ENCODE assay signal across 15 cellular contexts in genomic region chr13:42001580-42001979, GRCh38. TPM values are rescaled to one million over a fixed set of nuclear protein-coding genes. Genes with fewer than 3 reads are reported as not detected.
A peak's percentile ranks its signal among the peaks of the same experiment; 100 is the strongest.
DNase-seq lines count a peak whose midpoint lies in the region; ATAC-seq and TF ChIP-seq lines count a peak whose summit lies in the region.
"Had no signal": no experiment of that assay in that cellular context is flagged by ENCODE, and none has a peak within 500 bp of the region (broad histone marks: within the 10 kb centered on the region; RNA-seq: fewer than 3 reads in every experiment).

No MANE protein-coding gene starts in this region.

- H3K4me3 ChIP-seq in epithelial cell of esophagus (ENCODE audit: low read length) (no peak overlapping the region), neuron (ENCODE audit: low read length) (no peak overlapping the region)
- no peak overlapping the region for H3K4me3 ChIP-seq in CD8-positive, alpha-beta T cell (ENCODE audit: low read depth, low read length)

- no peaks in the 10 kb centered on the region for H3K4me1 ChIP-seq in neuron (ENCODE audit: insufficient read depth, low read length)
- H3K4me1 ChIP-seq in CD8-positive, alpha-beta T cell (ENCODE audit: insufficient read depth, low read length): no peaks in the 10 kb centered on the region

- no peak overlapping the region for H3K4me3 Mint-ChIP-seq in natural killer cell treated with Interleukin-12 subunit alpha and Interleukin-12 subunit beta and Interleukin-15 and Interleukin-18, amount 100 ng/mL, for 72 hours
- H3K4me3 Mint-ChIP-seq in CD8-positive, alpha-beta T cell: no peak overlapping the region
- H3K4me3 Mint-ChIP-seq: activated naive CD4-positive, alpha-beta T cell treated with anti-CD3 and anti-CD28 coated beads for 36 hours; memory B cell; stimulated activated naive CD8-positive, alpha-beta T cell treated with anti-CD3 and anti-CD28 coated beads, Interleukin-15, Interleukin-2, amounts not matched to agents 100 ng/mL and 50 ng/mL, for 24 hours had no signal

- H2AFZ ChIP-seq in neuron (ENCODE audit: low read depth, low read length): peak overlapping the region; percentile 68

- H3K27me3 Mint-ChIP-seq in natural killer cell treated with Interleukin-12 subunit alpha and Interleukin-12 subunit beta and Interleukin-15 and Interleukin-18, amount 100 ng/mL, for 72 hours: peaks cover 28 to 29% of the 10 kb centered on the region in 2 donors
- H3K27me3 Mint-ChIP-seq in CD8-positive, alpha-beta T cell (ENCODE audit: low read depth): no peaks in the 10 kb centered on the region

- no peak overlapping the region for H3K27ac ChIP-seq in CD8-positive, alpha-beta T cell (ENCODE audit: low read depth, low read length)

- no peak overlapping the region for H3K27ac Mint-ChIP-seq in natural killer cell treated with Interleukin-12 subunit alpha and Interleukin-12 subunit beta and Interleukin-15 and Interleukin-18, amount 100 ng/mL, for 72 hours
- no peak overlapping the region for H3K27ac Mint-ChIP-seq in CD8-positive, alpha-beta T cell
- H3K27ac Mint-ChIP-seq: activated naive CD4-positive, alpha-beta T cell treated with anti-CD3 and anti-CD28 coated beads for 36 hours; memory B cell; stimulated activated naive CD8-positive, alpha-beta T cell treated with anti-CD3 and anti-CD28 coated beads, Interleukin-15, Interleukin-2, amounts not matched to agents 100 ng/mL and 50 ng/mL, for 24 hours had no signal

- peaks cover 3% of the 10 kb centered on the region for H3K27me3 ChIP-seq in neuron (ENCODE audit: insufficient read depth, low read length)
- H3K27me3 ChIP-seq in CD8-positive, alpha-beta T cell (ENCODE audit: insufficient read depth, low read length): no peaks in the 10 kb centered on the region

- DNase-seq in Daoy (ENCODE audit: low read depth) (peak; percentile 37), NCI-H2227 (lab: John Stamatoyannopoulos, UW; ENCODE audit: unreplicated experiment) (peak; percentile 14), epithelial cell of esophagus (ENCODE audit: low read depth) (peak; percentile 83), KG1 (lab: John Stamatoyannopoulos, UW) (no peak)
- DNase-seq in natural killer cell treated with Interleukin-12 subunit alpha and Interleukin-12 subunit beta and Interleukin-15 and Interleukin-18, amount 100 ng/mL, for 72 hours (ENCODE audit: low spot score): no peak
- no peak for DNase-seq in CD8-positive, alpha-beta T cell
- DNase-seq: activated CD4-positive, alpha-beta T cell treated with anti-CD3 and anti-CD28 coated beads for 1 hour; activated naive CD4-positive, alpha-beta T cell treated with anti-CD3 and anti-CD28 coated beads for 36 hours; DMS153; NCI-H1694 treated with DMSO at 0.1 percent for 48 hours; Right ventricle myocardium superior had no signal

- POLR2A ChIA-PET in CD8-positive, alpha-beta T cell (lab: Charles Lee): no interaction called here

- H3K36me3 Mint-ChIP-seq in natural killer cell treated with Interleukin-12 subunit alpha and Interleukin-12 subunit beta and Interleukin-15 and Interleukin-18, amount 100 ng/mL, for 72 hours: no peaks in the 10 kb centered on the region
- H3K36me3 Mint-ChIP-seq in CD8-positive, alpha-beta T cell: no peaks in the 10 kb centered on the region
- H3K36me3 Mint-ChIP-seq: memory B cell had no signal

- H3K36me3 ChIP-seq in neuron (ENCODE audit: insufficient read depth, low read length): no peaks in the 10 kb centered on the region
- no peaks in the 10 kb centered on the region for H3K36me3 ChIP-seq in CD8-positive, alpha-beta T cell (ENCODE audit: insufficient read depth, low read length)

- no peak for TF ChIP-seq CTCF in epithelial cell of esophagus (IDR thresholded peaks at IDR 0.05; ENCODE audit: insufficient read depth, low read depth, low read length, missing control alignments)
- TF ChIP-seq CTCF in CD8-positive, alpha-beta T cell (IDR thresholded peaks at IDR 0.05): no peak

- H3K9me3 Mint-ChIP-seq in natural killer cell treated with Interleukin-12 subunit alpha and Interleukin-12 subunit beta and Interleukin-15 and Interleukin-18, amount 100 ng/mL, for 72 hours: no peaks in the 10 kb centered on the region
- no peaks in the 10 kb centered on the region for H3K9me3 Mint-ChIP-seq in CD8-positive, alpha-beta T cell
- H3K9me3 Mint-ChIP-seq: activated naive CD4-positive, alpha-beta T cell treated with anti-CD3 and anti-CD28 coated beads for 36 hours; memory B cell; stimulated activated naive CD8-positive, alpha-beta T cell treated with anti-CD3 and anti-CD28 coated beads, Interleukin-15, Interleukin-2, amounts not matched to agents 100 ng/mL and 50 ng/mL, for 24 hours had no signal

- H3K9me3 ChIP-seq in neuron (ENCODE audit: low read length): no peaks in the 10 kb centered on the region
- no peaks in the 10 kb centered on the region for H3K9me3 ChIP-seq in CD8-positive, alpha-beta T cell (ENCODE audit: low read length)

- intact Hi-C loops in CD8-positive, alpha-beta T cell (cut with DNase I, micrococcal nuclease): no loop called here

- H3K4me1 Mint-ChIP-seq in natural killer cell treated with Interleukin-12 subunit alpha and Interleukin-12 subunit beta and Interleukin-15 and Interleukin-18, amount 100 ng/mL, for 72 hours (ENCODE audit: low read depth in 2 of 2): no peaks in the 10 kb centered on the region
- H3K4me1 Mint-ChIP-seq in CD8-positive, alpha-beta T cell (ENCODE audit: low read depth): no peaks in the 10 kb centered on the region
- H3K4me1 Mint-ChIP-seq: memory B cell had no signal

- CTCF ChIA-PET in CD8-positive, alpha-beta T cell (lab: Charles Lee): no interaction called here

- ATAC-seq in natural killer cell treated with Interleukin-12 subunit alpha and Interleukin-12 subunit beta and Interleukin-15 and Interleukin-18, amount 100 ng/mL, for 72 hours: no peak
- ATAC-seq in CD8-positive, alpha-beta T cell: no peak
- no peak for ATAC-seq in HG03457 (IDR thresholded peaks at IDR 0.05; ENCODE audit: unreplicated experiment)

RNA-seq across cellular contexts. Expression of gene VWA8, which starts 40.7 kb away (rescaled TPM):
- 6.7 and 10.1 TPM in 2 replicates for total RNA-seq in Daoy (2014; rRNA removed; shearing (Covaris generic))
- total RNA-seq in natural killer cell treated with Interleukin-12 subunit alpha and Interleukin-12 subunit beta and Interleukin-15 and Interleukin-18, amount 100 ng/mL, for 72 hours: 10 to 100 TPM; 15.6 to 24.0 TPM
- total RNA-seq in CD8-positive, alpha-beta T cell: 10 to 100 TPM; 16.3 to 16.5 TPM

RNA-seq across cellular contexts. Expression of gene DGKH, which starts 46.9 kb away (rescaled TPM):
- 4.3 and 6.7 TPM in 2 replicates for total RNA-seq in Daoy (2014; rRNA removed; shearing (Covaris generic))
- 10 to 100 TPM in 1 of 2 donors, 1 to 10 TPM in 1; 7.4 to 21.1 TPM for total RNA-seq in natural killer cell treated with Interleukin-12 subunit alpha and Interleukin-12 subunit beta and Interleukin-15 and Interleukin-18, amount 100 ng/mL, for 72 hours
- 1 to 10 TPM; 5.2 to 5.4 TPM for total RNA-seq in CD8-positive, alpha-beta T cell

Comparison
In these comparisons a context has a peak if more than half of its experiments do, and no peak if none do; other contexts are left out.
1. DNase-seq: peak in Daoy (single experiment), NCI-H2227 (single experiment) and epithelial cell of esophagus (single experiment); none in natural killer cell treated with Interleukin-12 subunit alpha and Interleukin-12 subunit beta and Interleukin-15 and Interleukin-18, amount 100 ng/mL, for 72 hours (single experiment), KG1 (single experiment) and CD8-positive, alpha-beta T cell (0 of 7).